Comparison of ENCODE assay signal across 20 cellular contexts in genomic region chr17:45155029-45155428, GRCh38. TPM values are rescaled to one million over a fixed set of nuclear protein-coding genes. Genes with fewer than 3 reads are reported as not detected.
A peak's percentile ranks its signal among the peaks of the same experiment; 100 is the strongest.
DNase-seq lines count a peak whose midpoint lies in the region; ATAC-seq, FAIRE-seq and TF ChIP-seq lines count a peak whose summit lies in the region.
"Had no signal": no experiment of that assay in that cellular context is flagged by ENCODE, and none has a peak within 500 bp of the region (broad histone marks: within the 10 kb centered on the region; RNA-seq: fewer than 3 reads in every experiment).

No MANE protein-coding gene starts in this region.

- intact Hi-C loops in left ventricle myocardium inferior (cut with micrococcal nuclease) (no loop called here), left cardiac atrium (cut with DNase I) (no loop called here), kidney (cut with DNase I) (no loop called here), A673 (cut with micrococcal nuclease; ENCODE audit: unreplicated experiment) (no loop called here)

- ATAC-seq in left cardiac atrium, result no peak
- ATAC-seq: GM23338; stimulated activated effector memory CD8-positive, alpha-beta T cell treated with anti-CD3 and anti-CD28 coated beads, Interleukin-12 subunit alpha, Interleukin-12 subunit beta, amount 100 ng/mL, for 72 hours had no signal

- POLR2A ChIA-PET in A673 (lab: Charles Lee; ENCODE audit: low non-redundant PET), result no interaction called here

- FAIRE-seq in kidney (lab: Jason Lieb, UNC), result no peak

- CTCF ChIA-PET in A673 (lab: Charles Lee), result interaction anchor here (0.6 kb wide), 1 partner anchor 242 kb away, joined by 3 read pairs; no protein-coding TSS in a partner anchor

- H3K36me3 ChIP-seq in left ventricle myocardium inferior (no peaks in the 10 kb centered on the region), kidney (ENCODE audit: control insufficient read depth in 1 of 2, insufficient read depth in 2 of 2, low read length in 2 of 2) (no peaks in the 10 kb centered on the region), suprapubic skin (peaks cover 2% of the 10 kb centered on the region), A673 (ENCODE audit: insufficient read depth, low read length, poor library complexity, severe bottlenecking) (no peaks in the 10 kb centered on the region)
- H3K36me3 ChIP-seq: tibial artery had no signal

- H3K27me3 ChIP-seq in left ventricle myocardium inferior (ENCODE audit: low read depth) (no peaks in the 10 kb centered on the region), suprapubic skin (no peaks in the 10 kb centered on the region), A673 (replicated peaks; ENCODE audit: insufficient read depth, low read depth, low read length, poor library complexity) (no peaks in the 10 kb centered on the region)
- H3K27me3 ChIP-seq: tibial artery had no signal

- H3K4me1 ChIP-seq in left ventricle myocardium inferior (peaks cover 83% of the 10 kb centered on the region), kidney (ENCODE audit: control insufficient read depth in 1 of 2, insufficient read depth in 1 of 2, low read depth in 1 of 2, low read length in 2 of 2) (peaks cover 19 to 26% of the 10 kb centered on the region in 2 donors), suprapubic skin (peaks cover 70% of the 10 kb centered on the region), A673 (ENCODE audit: insufficient read depth, low read length, poor library complexity, severe bottlenecking) (peaks cover 9% of the 10 kb centered on the region)

- no peak for TF ChIP-seq POLR2A in suprapubic skin (IDR thresholded peaks at IDR 0.05)

- H3K4me3 ChIP-seq in left ventricle myocardium inferior, result no peak overlapping the region
- no peak overlapping the region for H3K4me3 ChIP-seq in kidney (ENCODE audit: low read length in 2 of 2)
- H3K4me3 ChIP-seq in suprapubic skin, result no peak overlapping the region
- H3K4me3 ChIP-seq in A673 (ENCODE audit: low read depth, low read length, poor library complexity, severe bottlenecking), result no peak overlapping the region
- H3K4me3 ChIP-seq: GM23338, SK-N-MC, tibial artery had no signal

- BruUV-seq in A673 (replicated peaks; lab: Mats Ljungman, UMichigan), result no TSS peak

- no peak for TF ChIP-seq CTCF in left ventricle myocardium inferior (IDR thresholded peaks at IDR 0.05; ENCODE audit: borderline replicate concordance)
- no peak for TF ChIP-seq CTCF in VCaP (conservative IDR thresholded peaks at IDR 0.05)
- TF ChIP-seq CTCF in kidney (IDR thresholded peaks at IDR 0.05; ENCODE audit: borderline replicate concordance, extremely low read depth, insufficient read depth), result no peak
- TF ChIP-seq CTCF in suprapubic skin (IDR thresholded peaks at IDR 0.05), result no peak
- no peak for TF ChIP-seq CTCF in A673 (conservative IDR thresholded peaks at IDR 0.05; ENCODE audit: low read depth, low read length)

- H3K27ac ChIP-seq in left ventricle myocardium inferior (replicated peaks) (peak overlapping the region; percentile 49), VCaP (peak overlapping the region; percentile 100), kidney (ENCODE audit: low read depth in 2 of 2, low read length in 2 of 2) (no peak overlapping the region), suprapubic skin (peak overlapping the region; percentile 48), A673 (ENCODE audit: low read depth, low read length, poor library complexity, severe bottlenecking) (no peak overlapping the region)

- no peaks in the 10 kb centered on the region for H3K9me3 ChIP-seq in left ventricle myocardium inferior (replicated peaks)
- no peaks in the 10 kb centered on the region for H3K9me3 ChIP-seq in kidney (ENCODE audit: control insufficient read depth in 1 of 2, low read length in 2 of 2)
- no peaks in the 10 kb centered on the region for H3K9me3 ChIP-seq in suprapubic skin
- H3K9me3 ChIP-seq in A673 (ENCODE audit: low read depth, low read length, poor library complexity, severe bottlenecking), result no peaks in the 10 kb centered on the region
- H3K9me3 ChIP-seq: tibial artery had no signal

- H3K9ac ChIP-seq in kidney (ENCODE audit: low read length in 2 of 2), result peak overlapping the region in 1 of 2 donors; percentile 40

- TF ChIP-seq EP300 in suprapubic skin (IDR thresholded peaks at IDR 0.05), result no peak

- DNase-seq in left ventricle myocardium inferior, result no peak
- DNase-seq in left cardiac atrium, result no peak
- peak; percentile 10 for DNase-seq in kidney
- no peak for DNase-seq in suprapubic skin (ENCODE audit: low spot score in 2 of 2)
- no peak for DNase-seq in DMS 273 (lab: John Stamatoyannopoulos, UW; ENCODE audit: unreplicated experiment)
- no peak for DNase-seq in A673 (ENCODE audit: low spot score)
- no peak for DNase-seq in NCI-H1105 treated with DMSO at 0.1 percent for 48 hours (lab: John Stamatoyannopoulos, UW)
- DNase-seq: activated CD4-positive, CD25-positive, alpha-beta regulatory T cell; amygdala; central memory CD4-positive, alpha-beta T cell; erythroblast; NCI-H1436 treated with DMSO at 0.1 percent for 48 hours; NCI-H2171 treated with DMSO at 0.1 percent for 48 hours; NCI-H748 treated with DMSO at 0.1 percent for 48 hours; stimulated activated CD4-positive, alpha-beta T cell treated with anti-CD3 and anti-CD28 coated beads, Interleukin-15, amount 100 ng/mL, for 24 hours; tibial artery had no signal

- 86% methylated on average over 4 of the region's 4 CpGs for WGBS in suprapubic skin

RNA-seq across cellular contexts. Expression of gene HEXIM2, which starts 6.6 kb away (rescaled TPM):
- total RNA-seq in left ventricle myocardium inferior (7.0 TPM), left cardiac atrium (1 to 10 TPM; 4.2 to 4.4 TPM), kidney (6.2 TPM), suprapubic skin (10 to 100 TPM in 1 of 4 donors, 1 to 10 TPM in 3; 2.2 to 10.4 (median 4.4) TPM), A673 (2021) (4.6 and 4.8 TPM in 2 replicates)
- 29.1 TPM for polyA plus RNA-seq in kidney (ENCODE audit: insufficient read depth, low read depth, low replicate concordance)

RNA-seq across cellular contexts. Expression of gene HEXIM1, which starts 6.8 kb away (rescaled TPM):
- total RNA-seq in left ventricle myocardium inferior, result 28.8 TPM
- total RNA-seq in left cardiac atrium, result 10 to 100 TPM; 27.8 to 31.7 TPM
- total RNA-seq in kidney, result 34.7 TPM
- 25.0 TPM for polyA plus RNA-seq in kidney (ENCODE audit: insufficient read depth, low read depth, low replicate concordance)
- total RNA-seq in suprapubic skin, result 10 to 100 TPM; 23.1 to 35.6 (median 27.8) TPM
- total RNA-seq in A673 (2021), result 21.2 and 22.1 TPM in 2 replicates

RNA-seq across cellular contexts. Expression of gene ACBD4, which starts 19.5 kb away (rescaled TPM):
- total RNA-seq in left ventricle myocardium inferior, result 6.4 TPM
- total RNA-seq in left cardiac atrium, result 1 to 10 TPM; 8.4 to 8.7 TPM
- total RNA-seq in kidney, result 19.2 TPM
- polyA plus RNA-seq in kidney (ENCODE audit: insufficient read depth, low read depth, low replicate concordance), result 46.3 TPM
- 10 to 100 TPM in 2 of 4 donors, 1 to 10 TPM in 2; 6.2 to 37.7 (median 10.9) TPM for total RNA-seq in suprapubic skin
- 1.4 and 4.2 TPM in 2 replicates for total RNA-seq in A673 (2021)

RNA-seq across cellular contexts. Expression of gene PLCD3, which starts 22.7 kb away (rescaled TPM):
- total RNA-seq in left ventricle myocardium inferior, result 146 TPM
- 100 to 1,000 TPM in 1 of 2 donors, 10 to 100 TPM in 1; 92.1 to 132 TPM for total RNA-seq in left cardiac atrium
- 111 TPM for total RNA-seq in kidney
- polyA plus RNA-seq in kidney (ENCODE audit: insufficient read depth, low read depth, low replicate concordance), result 14.8 TPM
- 10 to 100 TPM; 44.7 to 87.1 (median 58.3) TPM for total RNA-seq in suprapubic skin
- total RNA-seq in A673 (2021), result 12.0 and 18.5 TPM in 2 replicates

Comparison
In these comparisons a context has a peak if more than half of its experiments do, and no peak if none do; other contexts are left out.
1. H3K27ac ChIP-seq: peak in left ventricle myocardium inferior (single experiment), VCaP (single experiment) and suprapubic skin (single experiment); none in kidney (0 of 2) and A673 (single experiment).